Comparison of ENCODE assay signal across 26 cellular contexts in the genomic region with DNA sequence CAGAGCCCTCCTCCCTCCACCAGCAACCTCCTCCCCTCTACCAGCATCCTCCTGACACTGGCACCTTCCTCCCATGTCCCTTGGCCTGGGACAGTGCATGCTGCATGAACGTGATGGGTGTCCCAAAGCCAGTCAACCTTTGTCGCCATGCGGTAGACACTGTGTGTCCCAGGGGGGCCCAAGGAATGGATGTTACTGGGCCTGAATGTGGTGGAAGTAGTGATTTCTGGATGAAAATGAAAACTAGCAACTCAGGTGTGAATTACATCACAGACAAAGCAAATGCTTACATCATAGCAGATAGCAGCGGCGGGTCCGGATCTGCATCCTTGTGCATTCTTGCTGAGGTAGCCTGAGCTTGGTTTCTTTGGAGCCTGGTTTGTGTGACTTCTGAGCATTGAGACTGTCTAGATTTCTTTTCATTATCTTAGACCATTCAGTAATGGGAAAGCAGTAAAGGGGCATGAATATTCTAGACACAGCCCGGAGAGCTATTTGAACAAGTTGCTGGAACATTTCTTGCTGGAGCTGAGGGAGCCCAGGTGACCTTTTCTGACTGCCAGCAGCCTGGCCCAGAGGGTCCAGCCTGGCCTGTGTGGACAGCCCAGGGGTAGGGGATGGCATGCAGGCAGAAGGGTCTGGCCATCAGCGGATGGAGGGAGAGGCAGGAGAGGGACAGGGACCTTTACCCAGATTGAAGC.
DNase-seq lines count a peak whose midpoint lies in the region; ATAC-seq and TF ChIP-seq lines count a peak whose summit lies in the region.
"Had no signal": no experiment of that assay in that cellular context is flagged by ENCODE, and none has a peak within 500 bp of the region (broad histone marks: within the 10 kb centered on the region; RNA-seq: fewer than 3 reads in every experiment).

No MANE protein-coding gene starts in this region.

- peak overlapping the region; percentile 72 for H3K27ac ChIP-seq in layer of hippocampus (ENCODE audit: low read depth, low read length)
- peak overlapping the region; percentile 72 for H3K27ac ChIP-seq in temporal lobe (ENCODE audit: low read depth, low read length)
- H3K27ac ChIP-seq: ascending aorta, coronary artery, SJSA1, WERI-Rb-1 had no signal

- POLR2A ChIA-PET in activated CD8-positive, alpha-beta T cell treated with anti-CD3 and anti-CD28 coated beads for 36 hours (lab: Charles Lee), result interaction anchor here (1.1 kb wide), 1 partner anchor 58 kb away, joined by 3 read pairs; no protein-coding TSS in a partner anchor

- TF ChIP-seq CTCF in activated CD8-positive, alpha-beta T cell treated with anti-CD3 and anti-CD28 coated beads for 36 hours (IDR thresholded peaks at IDR 0.05), result no peak

- intact Hi-C loops in activated CD8-positive, alpha-beta T cell treated with anti-CD3 and anti-CD28 coated beads for 36 hours (cut with micrococcal nuclease), result no loop called here

- no peaks in the 10 kb centered on the region for H3K27me3 ChIP-seq in layer of hippocampus (ENCODE audit: control insufficient read depth, insufficient read depth, low read length)
- H3K27me3 ChIP-seq: ascending aorta, SJSA1 had no signal

- CTCF ChIA-PET in activated CD8-positive, alpha-beta memory T cell treated with anti-CD3 and anti-CD28 coated beads, Interleukin-2, amount 10 ng/mL, durations not matched to agents 7 days and 5 days (lab: Charles Lee), result interaction anchor here (0.8 to 1.4 kb wide), 2 partner anchors 48 to 68 kb away, joined by 3 to 6 read pairs; no protein-coding TSS in a partner anchor
- CTCF ChIA-PET in activated CD8-positive, alpha-beta T cell treated with anti-CD3 and anti-CD28 coated beads for 36 hours (lab: Charles Lee), result interaction anchor here (1.8 to 2.8 kb wide), 2 partner anchors 67 to 410 kb away, joined by 4 to 19 read pairs; no protein-coding TSS in a partner anchor

- peak overlapping the region; percentile 63 for H3K27ac Mint-ChIP-seq in activated CD8-positive, alpha-beta memory T cell treated with anti-CD3 and anti-CD28 coated beads, Interleukin-2, amount 10 ng/mL, durations not matched to agents 7 days and 5 days
- peak overlapping the region; percentile 31 for H3K27ac Mint-ChIP-seq in activated CD8-positive, alpha-beta T cell treated with anti-CD3 and anti-CD28 coated beads for 36 hours
- H3K27ac Mint-ChIP-seq: effector memory CD8-positive, alpha-beta T cell; type B pancreatic cell had no signal

- peaks cover 47% of the 10 kb centered on the region for H3K4me1 Mint-ChIP-seq in activated CD8-positive, alpha-beta memory T cell treated with anti-CD3 and anti-CD28 coated beads, Interleukin-2, amount 10 ng/mL, durations not matched to agents 7 days and 5 days
- H3K4me1 Mint-ChIP-seq in activated CD8-positive, alpha-beta T cell treated with anti-CD3 and anti-CD28 coated beads for 36 hours (ENCODE audit: low read depth), result peaks cover 29% of the 10 kb centered on the region

- H3K27me3 Mint-ChIP-seq in activated CD8-positive, alpha-beta memory T cell treated with anti-CD3 and anti-CD28 coated beads, Interleukin-2, amount 10 ng/mL, durations not matched to agents 7 days and 5 days, result no peaks in the 10 kb centered on the region
- no peaks in the 10 kb centered on the region for H3K27me3 Mint-ChIP-seq in activated CD8-positive, alpha-beta T cell treated with anti-CD3 and anti-CD28 coated beads for 36 hours
- H3K27me3 Mint-ChIP-seq: activated naive CD8-positive, alpha-beta T cell; CD8-positive, alpha-beta memory T cell; effector memory CD8-positive, alpha-beta T cell had no signal

- peaks cover 14% of the 10 kb centered on the region for H3K36me3 Mint-ChIP-seq in activated CD8-positive, alpha-beta memory T cell treated with anti-CD3 and anti-CD28 coated beads, Interleukin-2, amount 10 ng/mL, durations not matched to agents 7 days and 5 days
- peaks cover 7% of the 10 kb centered on the region for H3K36me3 Mint-ChIP-seq in activated CD8-positive, alpha-beta T cell treated with anti-CD3 and anti-CD28 coated beads for 36 hours (ENCODE audit: low read depth)
- H3K36me3 Mint-ChIP-seq: type B pancreatic cell had no signal

- no peak overlapping the region for H3K4me3 Mint-ChIP-seq in activated CD8-positive, alpha-beta memory T cell treated with anti-CD3 and anti-CD28 coated beads, Interleukin-2, amount 10 ng/mL, durations not matched to agents 7 days and 5 days
- no peak overlapping the region for H3K4me3 Mint-ChIP-seq in activated CD8-positive, alpha-beta T cell treated with anti-CD3 and anti-CD28 coated beads for 36 hours
- H3K4me3 Mint-ChIP-seq: activated naive CD8-positive, alpha-beta T cell; CD8-positive, alpha-beta memory T cell; effector memory CD8-positive, alpha-beta T cell; GM23338; type B pancreatic cell had no signal

- H3K9me3 Mint-ChIP-seq in activated CD8-positive, alpha-beta memory T cell treated with anti-CD3 and anti-CD28 coated beads, Interleukin-2, amount 10 ng/mL, durations not matched to agents 7 days and 5 days (ENCODE audit: low read depth), result no peaks in the 10 kb centered on the region
- no peaks in the 10 kb centered on the region for H3K9me3 Mint-ChIP-seq in activated CD8-positive, alpha-beta T cell treated with anti-CD3 and anti-CD28 coated beads for 36 hours
- H3K9me3 Mint-ChIP-seq: CD8-positive, alpha-beta memory T cell; effector memory CD8-positive, alpha-beta T cell; GM23338; type B pancreatic cell had no signal

- no peak for DNase-seq in activated CD8-positive, alpha-beta memory T cell treated with anti-CD3 and anti-CD28 coated beads, Interleukin-2, amount 10 ng/mL, durations not matched to agents 7 days and 5 days
- DNase-seq in activated CD8-positive, alpha-beta memory T cell treated with anti-CD3 and anti-CD28 coated beads for 24 hours, result no peak
- DNase-seq in activated CD8-positive, alpha-beta T cell treated with anti-CD3 and anti-CD28 coated beads for 36 hours, result no peak
- DNase-seq in kidney glomerular epithelial cell (lab: John Stamatoyannopoulos, UW), result no peak
- no peak for DNase-seq in DMS114 treated with DMSO at 0.1 percent for 48 hours (lab: John Stamatoyannopoulos, UW; ENCODE audit: unreplicated experiment)
- no peak for DNase-seq in activated CD4-positive, alpha-beta T cell treated with anti-CD3 and anti-CD28 coated beads for 4 hours
- DNase-seq: activated effector memory CD4-positive, alpha-beta T cell treated with anti-CD3 and anti-CD28 coated beads, Interleukin-2, amount 50 U/mL, for 16 hours; CD8-positive, alpha-beta memory T cell; effector memory CD8-positive, alpha-beta T cell; EL; erythroblast; NCI-H2107; occipital lobe; stimulated activated CD4-positive, alpha-beta T cell treated with anti-CD3 and anti-CD28 coated beads, Interleukin-15, amount 100 ng/mL, for 24 hours; stimulated activated CD4-positive, alpha-beta T cell treated with anti-CD3 and anti-CD28 coated beads, Interleukin-4, amount 100 ng/mL, for 4 hours; T1000; WERI-Rb-1 had no signal

- no peak for ATAC-seq in activated CD8-positive, alpha-beta memory T cell treated with anti-CD3 and anti-CD28 coated beads, Interleukin-2, amount 10 ng/mL, durations not matched to agents 7 days and 5 days
- ATAC-seq in activated CD8-positive, alpha-beta T cell treated with anti-CD3 and anti-CD28 coated beads for 36 hours, result no peak
- ATAC-seq: effector memory CD8-positive, alpha-beta T cell; left lobe of liver had no signal
